ENCODE assay signal across 13 cellular contexts in genomic region chr14:61668267-61668666, GRCh38. TPM values are rescaled to one million over a fixed set of nuclear protein-coding genes. Genes with fewer than 3 reads are reported as not detected.
DNase-seq lines count a peak whose midpoint lies in the region; FAIRE-seq and TF ChIP-seq lines count a peak whose summit lies in the region.
"Had no signal": no experiment of that assay in that cellular context is flagged by ENCODE, and none has a peak within 500 bp of the region (broad histone marks: within the 10 kb centered on the region; RNA-seq: fewer than 3 reads in every experiment).

No MANE protein-coding gene starts in this region.

- peak; percentile 80 for FAIRE-seq in endothelial cell of umbilical vein (lab: Jason Lieb, UNC)
- FAIRE-seq: H1 had no signal

- H3K4me3 Mint-ChIP-seq in activated naive CD4-positive, alpha-beta T cell treated with anti-CD3 and anti-CD28 coated beads, Interleukin-2, amount 10 ng/mL, durations not matched to agents 7 days and 5 days: no peak overlapping the region

- no peak overlapping the region for H3K27ac Mint-ChIP-seq in activated naive CD4-positive, alpha-beta T cell treated with anti-CD3 and anti-CD28 coated beads, Interleukin-2, amount 10 ng/mL, durations not matched to agents 7 days and 5 days

- H4K20me1 ChIP-seq in endothelial cell of umbilical vein (replicated peaks; ENCODE audit: control insufficient read depth, extremely low read depth, insufficient read depth, low read length): no peaks in the 10 kb centered on the region

- peaks cover 25% of the 10 kb centered on the region for H3K4me1 Mint-ChIP-seq in activated naive CD4-positive, alpha-beta T cell treated with anti-CD3 and anti-CD28 coated beads, Interleukin-2, amount 10 ng/mL, durations not matched to agents 7 days and 5 days

- no peaks in the 10 kb centered on the region for H3K9me3 Mint-ChIP-seq in activated naive CD4-positive, alpha-beta T cell treated with anti-CD3 and anti-CD28 coated beads, Interleukin-2, amount 10 ng/mL, durations not matched to agents 7 days and 5 days

- no TSS peak for BruUV-seq in endothelial cell of umbilical vein (replicated peaks; lab: Mats Ljungman, UMichigan)

- no peak overlapping the region for H3K27ac ChIP-seq in endothelial cell of umbilical vein (ENCODE audit: insufficient read depth, low read depth, low read length)

- no peaks in the 10 kb centered on the region for H3K9me1 ChIP-seq in endothelial cell of umbilical vein (replicated peaks; ENCODE audit: control insufficient read depth, extremely low read depth, insufficient read depth, low read length)

- no peak overlapping the region for H3K4me3 ChIP-seq in endothelial cell of umbilical vein (replicated peaks in 1 of 3; ENCODE audit: insufficient read depth in 1 of 3, low read depth in 1 of 3, low read length in 3 of 3)

- peak; percentile 24 for DNase-seq in activated naive CD4-positive, alpha-beta T cell treated with Interleukin-2 at 50 U/mL for 16 hours
- no peak for DNase-seq in activated naive CD4-positive, alpha-beta T cell treated with anti-CD3 and anti-CD28 coated beads, Interleukin-2, amount 10 ng/mL, durations not matched to agents 7 days and 5 days
- DNase-seq in HT-29 (ENCODE audit: low spot score) (peak; percentile 30), endothelial cell of umbilical vein (ENCODE audit: low read depth, low spot score) (peak; percentile 35), hippocampal formation (lab: John Stamatoyannopoulos, UW) (no peak), OCI-M2 (lab: John Stamatoyannopoulos, UW; ENCODE audit: unreplicated experiment) (no peak), HUDEP-2 (lab: John Stamatoyannopoulos, UW; ENCODE audit: unreplicated experiment in 76 of 76) (no peak)
- DNase-seq in stimulated activated CD8-positive, alpha-beta memory T cell treated with anti-CD3 and anti-CD28 coated beads, Interleukin-4, amount 100 ng/mL, for 48 hours: peak; percentile 34
- DNase-seq: activated CD4-positive, CD25-positive, alpha-beta regulatory T cell; KG1; NCI-H1436 treated with DMSO at 0.1 percent for 48 hours; NCI-H510A treated with DMSO at 0.1 percent for 48 hours had no signal

- no peaks in the 10 kb centered on the region for H3K9me3 ChIP-seq in endothelial cell of umbilical vein (replicated peaks; ENCODE audit: control insufficient read depth, insufficient read depth, low read length)

- peaks cover 10% of the 10 kb centered on the region for H3K36me3 Mint-ChIP-seq in activated naive CD4-positive, alpha-beta T cell treated with anti-CD3 and anti-CD28 coated beads, Interleukin-2, amount 10 ng/mL, durations not matched to agents 7 days and 5 days

- H2AFZ ChIP-seq in endothelial cell of umbilical vein (ENCODE audit: low read depth, low read length): no peak overlapping the region

- no peaks in the 10 kb centered on the region for H3K79me2 ChIP-seq in endothelial cell of umbilical vein (ENCODE audit: control insufficient read depth, insufficient read depth, low read length)

- no peak for TF ChIP-seq POLR2A in endothelial cell of umbilical vein (IDR thresholded peaks at IDR 0.05; ENCODE audit: low read depth, low read length)

- H3K4me2 ChIP-seq in endothelial cell of umbilical vein (ENCODE audit: insufficient read depth, low read length): no peak overlapping the region

- H3K4me1 ChIP-seq in endothelial cell of umbilical vein (ENCODE audit: control insufficient read depth, extremely low read depth, insufficient read depth, low read length): peaks cover 38% of the 10 kb centered on the region

- POLR2A ChIA-PET in endothelial cell of umbilical vein (lab: Charles Lee): no interaction called here

- CTCF ChIA-PET in activated naive CD4-positive, alpha-beta T cell treated with anti-CD3 and anti-CD28 coated beads, Interleukin-2, amount 10 ng/mL, durations not matched to agents 7 days and 5 days (lab: Charles Lee): interaction anchor here (1.1 kb wide), 1 partner anchor 26 kb away, joined by 3 read pairs; no protein-coding TSS in a partner anchor
- CTCF ChIA-PET in endothelial cell of umbilical vein (lab: Charles Lee): interaction anchor here (0.6 to 1.1 kb wide), 3 partner anchors 25 to 193 kb away, joined by 3 to 5 read pairs (median 4); no protein-coding TSS in a partner anchor

- intact Hi-C loops in endothelial cell of umbilical vein (cut with micrococcal nuclease): no loop called here

- TF ChIP-seq CTCF in endothelial cell of umbilical vein (IDR thresholded peaks at IDR 0.05; ENCODE audit: extremely low read depth in 1 of 2, insufficient read depth in 1 of 2, low read depth in 1 of 2, low read length in 2 of 2): no peak

- no peak overlapping the region for H3K9ac ChIP-seq in endothelial cell of umbilical vein (replicated peaks; ENCODE audit: extremely low read depth, insufficient read depth, low read length)

- H3K27me3 ChIP-seq in endothelial cell of umbilical vein (ENCODE audit: control insufficient read depth in 2 of 2, insufficient read depth in 2 of 2, low read length in 2 of 2): no peaks in the 10 kb centered on the region

- H3K36me3 ChIP-seq in endothelial cell of umbilical vein (ENCODE audit: control insufficient read depth in 2 of 2, extremely low read depth in 1 of 2, insufficient read depth in 2 of 2, low read length in 2 of 2): no peaks in the 10 kb centered on the region

- no peaks in the 10 kb centered on the region for H3K27me3 Mint-ChIP-seq in activated naive CD4-positive, alpha-beta T cell treated with anti-CD3 and anti-CD28 coated beads, Interleukin-2, amount 10 ng/mL, durations not matched to agents 7 days and 5 days

- dilution Hi-C loops in endothelial cell of umbilical vein (cut with MboI; ENCODE audit: extremely low pct_ligation_motif_present, low sequenced_read_pairs): no loop called here

TF ChIP-seq in endothelial cell of umbilical vein, 7 proteins besides CTCF, POLR2A, EP300 and RAD21:
- peak; percentile 51 for TF ChIP-seq FOS (IDR thresholded peaks at IDR 0.05; ENCODE audit: borderline replicate concordance, insufficient read depth, low read length)
- no peak for TF ChIP-seq GATA2 (IDR thresholded peaks at IDR 0.05; ENCODE audit: insufficient read depth, insufficient read length, low read depth, low read length)

RNA-seq across cellular contexts. Expression of gene HIF1A, which starts 27.0 kb away (rescaled TPM):
- 36.5 and 40.6 TPM in 2 replicates for total RNA-seq in HT-29 (2014; rRNA removed; shearing (Covaris generic))
- 179 and 180 TPM in 2 replicates for total RNA-seq in endothelial cell of umbilical vein
- polyA plus RNA-seq in endothelial cell of umbilical vein: 47.5 and 58.3 TPM in 2 replicates
- 54.8 and 55.8 TPM in 2 replicates for polyA plus RNA-seq in endothelial cell of umbilical vein (2011; cell fraction: cytosol; rRNA removed)
- polyA plus RNA-seq in endothelial cell of umbilical vein (2011; cell fraction: nucleus; rRNA removed): 85.6 and 122 TPM in 2 replicates
- 80.0 and 108 TPM in 2 replicates for polyA plus RNA-seq in endothelial cell of umbilical vein (2012)
- 163 and 192 TPM in 2 replicates for polyA minus RNA-seq in endothelial cell of umbilical vein
- polyA minus RNA-seq in endothelial cell of umbilical vein (2011; cell fraction: cytosol; rRNA and poly(A)+ RNA removed): 137 TPM
- 189 and 207 TPM in 2 replicates for polyA minus RNA-seq in endothelial cell of umbilical vein (2011; cell fraction: nucleus; rRNA and poly(A)+ RNA removed)

Comparison
In these comparisons a context has a peak if more than half of its experiments do, and no peak if none do; other contexts are left out.
1. DNase-seq: peak in activated naive CD4-positive, alpha-beta T cell treated with Interleukin-2 at 50 U/mL for 16 hours (single experiment), HT-29 (single experiment), endothelial cell of umbilical vein (single experiment) and stimulated activated CD8-positive, alpha-beta memory T cell treated with anti-CD3 and anti-CD28 coated beads, Interleukin-4, amount 100 ng/mL, for 48 hours (single experiment); none in activated naive CD4-positive, alpha-beta T cell treated with anti-CD3 and anti-CD28 coated beads, Interleukin-2, amount 10 ng/mL, durations not matched to agents 7 days and 5 days (single experiment), hippocampal formation (0 of 2), OCI-M2 (single experiment) and HUDEP-2 (0 of 76).